8 cellular contexts compared by ENCODE assay signal in genomic region chr2:12303181-12304030, GRCh38.
A peak's percentile ranks its signal among the peaks of the same experiment; 100 is the strongest.
DNase-seq lines count a peak whose midpoint lies in the region; ATAC-seq and TF ChIP-seq lines count a peak whose summit lies in the region.

No MANE protein-coding gene starts in this region.

- H3F3A ChIP-seq in neural progenitor cell (ENCODE audit: low read depth), result no peaks in the 10 kb centered on the region

- H3K9me3 Mint-ChIP-seq in neural progenitor cell, result peaks cover 8% of the 10 kb centered on the region

- H3K4me2 ChIP-seq in neural progenitor cell, result no peak overlapping the region

- H3K4me1 ChIP-seq in adrenal gland (replicated peaks in 1 of 2) (peaks cover 4 to 8% of the 10 kb centered on the region in 2 donors), neural progenitor cell (peaks cover 11% of the 10 kb centered on the region), right atrium auricular region (no peaks in the 10 kb centered on the region), stomach (peaks cover 0 to 9% (median 2%) of the 10 kb centered on the region in 4 donors)

- peak overlapping the region; percentile 82 for H3K27ac Mint-ChIP-seq in neural progenitor cell

- no peaks in the 10 kb centered on the region for H3K36me3 Mint-ChIP-seq in neural progenitor cell

- no peak overlapping the region for H3K4me3 Mint-ChIP-seq in neural progenitor cell

- DNase-seq in GM06990 (ENCODE audit: extremely low read depth, insufficient read length), result peak; percentile 28
- peak; percentile 89 for DNase-seq in NCI-H187 treated with DMSO at 0.1 percent for 48 hours (lab: John Stamatoyannopoulos, UW)
- peak in 6 of 7 donors; percentile 44 to 79 (median 68) for DNase-seq in adrenal gland
- no peak for DNase-seq in neural progenitor cell (ENCODE audit: low spot score)
- no peak for DNase-seq in right atrium auricular region (ENCODE audit: low spot score)
- DNase-seq in stomach, result no peak

- H4K20me1 ChIP-seq in neural progenitor cell (ENCODE audit: low read depth), result no peaks in the 10 kb centered on the region

- no peak overlapping the region for H3K9ac ChIP-seq in neural progenitor cell

- ATAC-seq in GM21825 (IDR thresholded peaks at IDR 0.05; ENCODE audit: unreplicated experiment) (no peak), GM19397 (IDR thresholded peaks at IDR 0.05; ENCODE audit: unreplicated experiment) (no peak)

- no peak for TF ChIP-seq POLR2A in adrenal gland (IDR thresholded peaks at IDR 0.05)
- no peak for TF ChIP-seq POLR2A in stomach (IDR thresholded peaks at IDR 0.05)

- H2AFZ ChIP-seq in neural progenitor cell (replicated peaks), result no peak overlapping the region

- TF ChIP-seq CTCF in GM06990 (IDR thresholded peaks at IDR 0.05; ENCODE audit: insufficient read depth, low read length, poor library complexity, severe bottlenecking) (no peak), adrenal gland (IDR thresholded peaks at IDR 0.05) (no peak), neural progenitor cell (IDR thresholded peaks at IDR 0.05) (no peak), right atrium auricular region (IDR thresholded peaks at IDR 0.05) (no peak), stomach (IDR thresholded peaks at IDR 0.05) (no peak)

- intact Hi-C loops in adrenal gland (cut with DNase I) (no loop called here), stomach (cut with DNase I; ENCODE audit: low total_unique reads) (no loop called here)

- H3K4me1 Mint-ChIP-seq in neural progenitor cell, result peaks cover 20% of the 10 kb centered on the region

- H3K27me3 ChIP-seq in GM06990 (replicated peaks; ENCODE audit: control insufficient read depth, insufficient read depth, low read length) (no peaks in the 10 kb centered on the region), adrenal gland (no peaks in the 10 kb centered on the region), neural progenitor cell (no peaks in the 10 kb centered on the region), right atrium auricular region (no peaks in the 10 kb centered on the region), stomach (no peaks in the 10 kb centered on the region)

- H3K36me3 ChIP-seq in GM06990 (ENCODE audit: control insufficient read depth, insufficient read depth, low read length) (no peaks in the 10 kb centered on the region), adrenal gland (replicated peaks in 1 of 2) (no peaks in the 10 kb centered on the region), neural progenitor cell (no peaks in the 10 kb centered on the region), right atrium auricular region (no peaks in the 10 kb centered on the region), stomach (no peaks in the 10 kb centered on the region)

- WGBS in adrenal gland, 4 donors, result 40 to 50% (median 45%) methylated on average over 7 of the region's 7 CpGs
- WGBS in stomach, 5 donors, result 70 to 80% (median 74%) methylated on average over 7 of the region's 7 CpGs

- H3K27ac ChIP-seq in adrenal gland (peak overlapping the region; percentile 34 to 85 (median 50)), neural progenitor cell (no peak overlapping the region), right atrium auricular region (no peak overlapping the region), stomach (no peak overlapping the region)

- TF ChIP-seq EP300 in stomach (IDR thresholded peaks at IDR 0.05), result no peak

- no peak overlapping the region for H3K4me3 ChIP-seq in GM06990 (replicated peaks; ENCODE audit: low read depth, low read length)
- H3K4me3 ChIP-seq in adrenal gland, result no peak overlapping the region
- H3K4me3 ChIP-seq in neural progenitor cell, result no peak overlapping the region
- H3K4me3 ChIP-seq in right atrium auricular region, result no peak overlapping the region
- H3K4me3 ChIP-seq in stomach, result no peak overlapping the region

- H3K9me3 ChIP-seq in adrenal gland (replicated peaks in 1 of 3), result no peaks in the 10 kb centered on the region
- H3K9me3 ChIP-seq in neural progenitor cell (ENCODE audit: low read depth), result no peaks in the 10 kb centered on the region
- no peaks in the 10 kb centered on the region for H3K9me3 ChIP-seq in right atrium auricular region
- no peaks in the 10 kb centered on the region for H3K9me3 ChIP-seq in stomach

- peaks cover 6% of the 10 kb centered on the region for H3K27me3 Mint-ChIP-seq in neural progenitor cell (ENCODE audit: insufficient read depth, low read depth)

- no peaks in the 10 kb centered on the region for H3K79me2 ChIP-seq in neural progenitor cell (ENCODE audit: low read depth)

Comparison
In these comparisons a context has a peak if more than half of its experiments do, and no peak if none do; other contexts are left out.
1. DNase-seq: peak in GM06990 (single experiment), NCI-H187 treated with DMSO at 0.1 percent for 48 hours (single experiment) and adrenal gland (6 of 7); none in neural progenitor cell (single experiment), right atrium auricular region (single experiment) and stomach (single experiment).
2. H3K27ac ChIP-seq: peak in adrenal gland (5 of 5); none in neural progenitor cell (single experiment), right atrium auricular region (0 of 2) and stomach (0 of 5).